In genomic region chr17:39208893-39209292, GRCh38 we compare ENCODE assay signal across 8 cellular contexts. TPM values are rescaled to one million over a fixed set of nuclear protein-coding genes. Genes with fewer than 3 reads are reported as not detected.
DNase-seq lines count a peak whose midpoint lies in the region; ATAC-seq and TF ChIP-seq lines count a peak whose summit lies in the region.

No MANE protein-coding gene starts in this region.

- TF ChIP-seq POLR2A in esophagus muscularis mucosa (IDR thresholded peaks at IDR 0.05; ENCODE audit: low read depth): no peak
- TF ChIP-seq POLR2A in vagina (IDR thresholded peaks at IDR 0.05): no peak

- TF ChIP-seq EP300 in esophagus muscularis mucosa (IDR thresholded peaks at IDR 0.05): no peak

- H3K4me3 ChIP-seq in esophagus muscularis mucosa (peak overlapping the region in 2 of 4 donors; percentile 57 to 58), tibial artery (peak overlapping the region in 1 of 2 donors; percentile 41), vagina (no peak overlapping the region)

- ATAC-seq in GM19395 (IDR thresholded peaks at IDR 0.05; ENCODE audit: unreplicated experiment) (peak; percentile 53), HG03025 (IDR thresholded peaks at IDR 0.05; ENCODE audit: low FRiP score, unreplicated experiment) (no peak)

- DNase-seq in COLO668 (lab: John Stamatoyannopoulos, UW; ENCODE audit: unreplicated experiment) (peak; percentile 74), NCI-H2171 (lab: John Stamatoyannopoulos, UW) (peak; percentile 90), esophagus muscularis mucosa (ENCODE audit: extremely low spot score) (no peak), tibial artery (peak in 1 of 2 donors; percentile 49), vagina (ENCODE audit: extremely low spot score in 2 of 2) (no peak), NCI-H2081 (lab: John Stamatoyannopoulos, UW) (no peak)

- 71% methylated on average over 7 of the region's 8 CpGs for WGBS in esophagus muscularis mucosa

- H3K9me3 ChIP-seq in esophagus muscularis mucosa (no peaks in the 10 kb centered on the region), tibial artery (no peaks in the 10 kb centered on the region), vagina (no peaks in the 10 kb centered on the region)

- H3K27me3 ChIP-seq in esophagus muscularis mucosa (no peaks in the 10 kb centered on the region), tibial artery (no peaks in the 10 kb centered on the region), vagina (no peaks in the 10 kb centered on the region)

- peaks cover 14 to 34% (median 27%) of the 10 kb centered on the region in 4 donors for H3K4me1 ChIP-seq in esophagus muscularis mucosa
- H3K4me1 ChIP-seq in tibial artery: peaks cover 0 to 70% (median 58%) of the 10 kb centered on the region in 4 donors
- peaks cover 31% of the 10 kb centered on the region for H3K4me1 ChIP-seq in vagina

- intact Hi-C loops in esophagus muscularis mucosa (cut with DNase I): loop anchor here (5.0 kb wide), 1 partner anchor 33 kb away; no protein-coding TSS in a partner anchor
- intact Hi-C loops in tibial artery (cut with DNase I; ENCODE audit: low total_unique reads): loop anchor here (5.0 kb wide), 1 partner anchor 33 kb away; no protein-coding TSS in a partner anchor
- intact Hi-C loops in vagina (cut with DNase I): no loop called here

- H3K36me3 ChIP-seq in esophagus muscularis mucosa (peaks cover 11 to 15% (median 14%) of the 10 kb centered on the region in 4 donors), tibial artery (peaks cover 13 to 34% (median 14%) of the 10 kb centered on the region in 3 donors), vagina (peaks cover 0 to 14% of the 10 kb centered on the region in 2 donors)

- TF ChIP-seq CTCF in esophagus muscularis mucosa (IDR thresholded peaks at IDR 0.05): no peak
- TF ChIP-seq CTCF in tibial artery (IDR thresholded peaks at IDR 0.05): no peak
- TF ChIP-seq CTCF in vagina (IDR thresholded peaks at IDR 0.05): no peak

- H3K27ac ChIP-seq in esophagus muscularis mucosa (replicated peaks in 1 of 4) (peak overlapping the region in 3 of 4 donors; percentile 37 to 73 (median 57)), tibial artery (peak overlapping the region; percentile 80 to 93), vagina (no peak overlapping the region)

RNA-seq across cellular contexts. Expression of gene RPL19, which starts 8.8 kb away (rescaled TPM):
- total RNA-seq in esophagus muscularis mucosa (1,000 to 10,000 TPM; 1,760 to 2,905 (median 2,361) TPM), vagina (2,758 TPM)

RNA-seq across cellular contexts. Expression of gene CACNB1, which starts 11.4 kb away (rescaled TPM):
- total RNA-seq in esophagus muscularis mucosa: 1 to 10 TPM; 3.1 to 8.0 (median 5.4) TPM
- total RNA-seq in vagina: 8.3 TPM

RNA-seq across cellular contexts. Expression of gene STAC2, which starts 16.9 kb away (rescaled TPM):
- total RNA-seq in esophagus muscularis mucosa (under 1 TPM in 2 of 4 donors, not detected in 2; 0.17 to 0.29 TPM), vagina (0.98 TPM)

RNA-seq across cellular contexts. Expression of gene ARL5C, which starts 42.9 kb away (rescaled TPM):
- total RNA-seq in esophagus muscularis mucosa: 1 to 10 TPM in 1 of 4 donors, not detected in 3; 1.7 TPM
- total RNA-seq in vagina: not detected

RNA-seq across cellular contexts. Expression of gene PLXDC1, which starts 57.5 kb away (rescaled TPM):
- total RNA-seq in esophagus muscularis mucosa (10 to 100 TPM in 2 of 4 donors, 1 to 10 TPM in 2; 7.5 to 17.0 (median 11.0) TPM), vagina (6.6 TPM)

Comparison
In these comparisons a context has a peak if more than half of its experiments do, and no peak if none do; other contexts are left out.
1. DNase-seq: peak in COLO668 (single experiment) and NCI-H2171 (single experiment); none in esophagus muscularis mucosa (single experiment), vagina (0 of 2) and NCI-H2081 (0 of 2).